ENCODE assay signal across 34 cellular contexts in genomic region chr2:235572592-235572991, GRCh38.
"Had no signal": no experiment of that assay in that cellular context is flagged by ENCODE, and none has a peak within 500 bp of the region (broad histone marks: within the 10 kb centered on the region; RNA-seq: fewer than 3 reads in every experiment).

No MANE protein-coding gene starts in this region.

- DNase-seq: activated CD4-positive, alpha-beta memory T cell treated with anti-CD3 and anti-CD28 coated beads, Interleukin-2, amount 10 ng/mL, durations not matched to agents 7 days and 5 days; activated CD4-positive, alpha-beta T cell treated with anti-CD3 and anti-CD28 coated beads for 4 hours; activated CD4-positive, alpha-beta T cell treated with anti-CD3 and anti-CD28 coated beads, Interleukin-2, amount 50 U/mL, for 1 hour; activated CD8-positive, alpha-beta memory T cell treated with anti-CD3 and anti-CD28 coated beads for 24 hours; activated CD8-positive, alpha-beta memory T cell treated with anti-CD3 and anti-CD28 coated beads, Interleukin-2, amount 10 ng/mL, durations not matched to agents 7 days and 5 days; activated CD8-positive, alpha-beta memory T cell treated with anti-CD3 and anti-CD28 coated beads, Interleukin-2, amount 50 U/mL, for 48 hours; activated effector memory CD4-positive, alpha-beta T cell treated with Interleukin-2 at 50 U/mL for 16 hours; activated naive CD4-positive, alpha-beta T cell treated with anti-CD3 and anti-CD28 coated beads, Interleukin-2, amount 10 ng/mL, durations not matched to agents 7 days and 5 days; activated naive CD8-positive, alpha-beta T cell treated with anti-CD3 and anti-CD28 coated beads, Interleukin-2, amount 50 U/mL, for 24 hours; activated T-cell treated with anti-CD3 and anti-CD28 coated beads, Interleukin-2, amount 50 U/mL, for 48 hours; anterior cingulate cortex; brain microvascular endothelial cell; central memory CD4-positive, alpha-beta T cell; Kasumi-1; MM.1S; NCI-H1048; NCI-H1105 treated with DMSO at 0.1 percent for 48 hours; NCI-H1436; NCI-H1694 treated with DMSO at 0.1 percent for 48 hours; NCI-H2029; NCI-H345; NCI-H524 treated with DMSO at 0.1 percent for 48 hours; PC-3; Peyer's patch; RPMI8226; SHP77 treated with DMSO at 0.1 percent for 48 hours; SK-N-SH had no signal

- H3K4me1 ChIP-seq: Peyer's patch had no signal

- FAIRE-seq: TTC549 had no signal

- H3K4me1 Mint-ChIP-seq: activated CD4-positive, alpha-beta memory T cell treated with anti-CD3 and anti-CD28 coated beads, Interleukin-2, amount 10 ng/mL, durations not matched to agents 7 days and 5 days; activated CD8-positive, alpha-beta memory T cell treated with anti-CD3 and anti-CD28 coated beads, Interleukin-2, amount 10 ng/mL, durations not matched to agents 7 days and 5 days; activated naive CD4-positive, alpha-beta T cell treated with anti-CD3 and anti-CD28 coated beads, Interleukin-2, amount 10 ng/mL, durations not matched to agents 7 days and 5 days; activated naive CD8-positive, alpha-beta T cell treated with anti-CD3 and anti-CD28 coated beads, Interleukin-2, amount 50 U/mL, for 24 hours had no signal

- H3K36me3 Mint-ChIP-seq: activated CD8-positive, alpha-beta memory T cell treated with anti-CD3 and anti-CD28 coated beads, Interleukin-2, amount 10 ng/mL, durations not matched to agents 7 days and 5 days; activated naive CD4-positive, alpha-beta T cell treated with anti-CD3 and anti-CD28 coated beads, Interleukin-2, amount 10 ng/mL, durations not matched to agents 7 days and 5 days; activated naive CD8-positive, alpha-beta T cell had no signal

- ATAC-seq: activated CD4-positive, CD25-positive, alpha-beta regulatory T cell treated with anti-CD3 and anti-CD28 coated beads, Interleukin-2, amount 50 U/mL, for 24 hours; activated CD8-positive, alpha-beta memory T cell treated with anti-CD3 and anti-CD28 coated beads, Interleukin-2, amount 10 ng/mL, durations not matched to agents 7 days and 5 days; activated naive CD8-positive, alpha-beta T cell treated with anti-CD3 and anti-CD28 coated beads, Interleukin-2, amount 50 U/mL, for 24 hours; PC-3; WTC11 had no signal

- H3K9me3 Mint-ChIP-seq: activated CD4-positive, alpha-beta memory T cell treated with anti-CD3 and anti-CD28 coated beads, Interleukin-2, amount 10 ng/mL, durations not matched to agents 7 days and 5 days; activated naive CD8-positive, alpha-beta T cell treated with anti-CD3 and anti-CD28 coated beads, Interleukin-2, amount 50 U/mL, for 24 hours; T-helper 2 cell treated with Interferon-gamma antibody and Interleukin-4, amounts not matched to agents 5 μg/mL and 100 μg/mL, for 36 hours had no signal

- H3K27me3 ChIP-seq: brain microvascular endothelial cell, Peyer's patch, SJSA1 had no signal

- H3K9me3 ChIP-seq: Peyer's patch, SK-N-SH had no signal

- H3K27ac ChIP-seq: brain microvascular endothelial cell, Peyer's patch, SJSA1 had no signal

- H3K9me2 ChIP-seq: SK-N-SH had no signal

- H3K9ac ChIP-seq: SK-N-SH had no signal

- H3K27me3 Mint-ChIP-seq: activated CD4-positive, alpha-beta memory T cell treated with anti-CD3 and anti-CD28 coated beads, Interleukin-2, amount 10 ng/mL, durations not matched to agents 7 days and 5 days had no signal

- H3K27ac Mint-ChIP-seq: activated CD4-positive, alpha-beta memory T cell treated with anti-CD3 and anti-CD28 coated beads, Interleukin-2, amount 10 ng/mL, durations not matched to agents 7 days and 5 days; activated CD8-positive, alpha-beta memory T cell treated with anti-CD3 and anti-CD28 coated beads, Interleukin-2, amount 10 ng/mL, durations not matched to agents 7 days and 5 days; activated naive CD4-positive, alpha-beta T cell treated with anti-CD3 and anti-CD28 coated beads, Interleukin-2, amount 10 ng/mL, durations not matched to agents 7 days and 5 days; activated naive CD8-positive, alpha-beta T cell; activated naive CD8-positive, alpha-beta T cell treated with anti-CD3 and anti-CD28 coated beads, Interleukin-2, amount 50 U/mL, for 24 hours; T-helper 1 cell treated with Interleukin-12 subunit alpha and Interleukin-12 subunit beta and Interleukin-4 antibody, amounts not matched to agents 30 μg/mL and 1 μg/mL, for 36 hours; T-helper 2 cell treated with Interferon-gamma antibody and Interleukin-4, amounts not matched to agents 5 μg/mL and 100 μg/mL, for 36 hours; WTC11 had no signal

- H3K36me3 ChIP-seq: brain microvascular endothelial cell, Peyer's patch, SJSA1 had no signal

- H3K4me3 Mint-ChIP-seq: activated CD4-positive, alpha-beta memory T cell treated with anti-CD3 and anti-CD28 coated beads, Interleukin-2, amount 10 ng/mL, durations not matched to agents 7 days and 5 days; activated CD8-positive, alpha-beta memory T cell treated with anti-CD3 and anti-CD28 coated beads, Interleukin-2, amount 10 ng/mL, durations not matched to agents 7 days and 5 days; activated naive CD4-positive, alpha-beta T cell treated with anti-CD3 and anti-CD28 coated beads, Interleukin-2, amount 10 ng/mL, durations not matched to agents 7 days and 5 days; activated naive CD8-positive, alpha-beta T cell; activated naive CD8-positive, alpha-beta T cell treated with anti-CD3 and anti-CD28 coated beads, Interleukin-2, amount 50 U/mL, for 24 hours; T-helper 1 cell treated with Interleukin-12 subunit alpha and Interleukin-12 subunit beta and Interleukin-4 antibody, amounts not matched to agents 30 μg/mL and 1 μg/mL, for 36 hours; T-helper 2 cell treated with Interferon-gamma antibody and Interleukin-4, amounts not matched to agents 5 μg/mL and 100 μg/mL, for 36 hours; WTC11 had no signal

- H3K4me3 ChIP-seq: Peyer's patch, SJSA1 had no signal

- H3K4me2 ChIP-seq: SK-N-SH had no signal
